In the genomic region with DNA sequence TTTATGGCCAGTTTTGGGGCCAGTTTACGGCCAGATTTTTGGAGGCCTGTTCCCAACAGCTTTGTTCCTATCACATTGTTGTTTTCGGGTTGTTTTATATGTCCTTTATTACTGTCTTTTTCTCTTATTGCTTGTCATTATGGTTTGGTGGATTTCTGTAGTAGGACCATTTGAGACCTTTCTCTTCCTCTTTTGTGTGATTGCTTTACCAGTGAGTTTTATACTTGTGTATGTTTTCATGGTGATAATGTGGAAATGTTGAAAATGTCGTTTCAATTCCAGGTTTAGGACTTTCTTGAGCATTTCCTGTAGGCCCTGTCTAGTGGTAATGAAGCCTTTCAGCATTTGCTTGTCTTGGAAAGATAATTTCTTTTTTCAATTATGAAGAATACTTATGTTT, we compare ENCODE assay signal across 16 cellular contexts.
DNase-seq lines count a peak whose midpoint lies in the region; ATAC-seq and TF ChIP-seq lines count a peak whose summit lies in the region.
"Had no signal": no experiment of that assay in that cellular context is flagged by ENCODE, and none has a peak within 500 bp of the region (broad histone marks: within the 10 kb centered on the region; RNA-seq: fewer than 3 reads in every experiment).

No MANE protein-coding gene starts in this region.

- peaks cover 37 to 41% of the 10 kb centered on the region in 2 donors for H3K9me3 Mint-ChIP-seq in stimulated activated naive B cell treated with anti-CD40 and anti-IgM and Interleukin-4, amounts not matched to agents 10 μg/mL and 1 μg/mL and 100 μg/mL, for 72 hours

- H3K4me3 ChIP-seq in GM12865 (ENCODE audit: low read depth, low read length), result no peak overlapping the region

- no peaks in the 10 kb centered on the region for H3K27me3 Mint-ChIP-seq in stimulated activated naive B cell treated with anti-CD40 and anti-IgM and Interleukin-4, amounts not matched to agents 10 μg/mL and 1 μg/mL and 100 μg/mL, for 72 hours

- H3K4me3 Mint-ChIP-seq in stimulated activated naive B cell treated with anti-CD40 and anti-IgM and Interleukin-4, amounts not matched to agents 10 μg/mL and 1 μg/mL and 100 μg/mL, for 72 hours, result peak overlapping the region in 1 of 2 donors; percentile 4
- H3K4me3 Mint-ChIP-seq: CD4-positive, alpha-beta T cell; HFFc6 had no signal

- peak; percentile 58 to 78 for ATAC-seq in stimulated activated naive B cell treated with anti-CD40 and anti-IgM and Interleukin-4, amounts not matched to agents 10 μg/mL and 1 μg/mL and 100 μg/mL, for 72 hours (replicated peaks)
- ATAC-seq: HCT116 had no signal

- H3K4me1 Mint-ChIP-seq in stimulated activated naive B cell treated with anti-CD40 and anti-IgM and Interleukin-4, amounts not matched to agents 10 μg/mL and 1 μg/mL and 100 μg/mL, for 72 hours, result peaks cover 0 to 3% of the 10 kb centered on the region in 2 donors

- DNase-seq in CD1c-positive myeloid dendritic cell (ENCODE audit: extremely low spot score), result peak; percentile 11
- peak; percentile 22 for DNase-seq in GM12865 (ENCODE audit: low read depth)
- DNase-seq in MV-4-11 (lab: John Stamatoyannopoulos, UW), result peak; percentile 26
- DNase-seq in stimulated activated naive B cell treated with anti-CD40 and anti-IgM and Interleukin-4, amounts not matched to agents 10 μg/mL and 1 μg/mL and 100 μg/mL, for 72 hours, result no peak
- DNase-seq in activated gamma-delta T cell (lab: John Stamatoyannopoulos, UW), result no peak
- DNase-seq in NCI-H748 treated with DMSO at 0.1 percent for 48 hours (lab: John Stamatoyannopoulos, UW), result no peak
- DNase-seq: ACHN; BE2C; C1 segment of cervical spinal cord; Caco-2; CD4-positive, alpha-beta T cell; GOT3; H7; HFFc6; IMR-90 had no signal

- H3K36me3 Mint-ChIP-seq in stimulated activated naive B cell treated with anti-CD40 and anti-IgM and Interleukin-4, amounts not matched to agents 10 μg/mL and 1 μg/mL and 100 μg/mL, for 72 hours, result peaks cover 21 to 37% of the 10 kb centered on the region in 2 donors

- TF ChIP-seq CTCF in GM12865 (IDR thresholded peaks at IDR 0.05; ENCODE audit: insufficient read depth, low read depth, low read length, missing control alignments), result no peak

- peak overlapping the region; percentile 4 for H3K27ac Mint-ChIP-seq in stimulated activated naive B cell treated with anti-CD40 and anti-IgM and Interleukin-4, amounts not matched to agents 10 μg/mL and 1 μg/mL and 100 μg/mL, for 72 hours
- H3K27ac Mint-ChIP-seq: CD4-positive, alpha-beta T cell; HFFc6 had no signal

Comparison
In these comparisons a context has a peak if more than half of its experiments do, and no peak if none do; other contexts are left out.
1. DNase-seq: peak in CD1c-positive myeloid dendritic cell (single experiment), GM12865 (single experiment) and MV-4-11 (single experiment); none in stimulated activated naive B cell treated with anti-CD40 and anti-IgM and Interleukin-4, amounts not matched to agents 10 μg/mL and 1 μg/mL and 100 μg/mL, for 72 hours (single experiment), activated gamma-delta T cell (single experiment) and NCI-H748 treated with DMSO at 0.1 percent for 48 hours (single experiment).